8 cellular contexts compared by ENCODE assay signal in genomic region chrX:53440631-53441517, GRCh38.
DNase-seq lines count a peak whose midpoint lies in the region; ATAC-seq, FAIRE-seq and TF ChIP-seq lines count a peak whose summit lies in the region.

No MANE protein-coding gene starts in this region.

- TF ChIP-seq CTCF in fibroblast of mammary gland (conservative IDR thresholded peaks at IDR 0.05; ENCODE audit: control insufficient read depth, insufficient read depth, low read depth, low read length) (no peak), nephron progenitor cell (IDR thresholded peaks at IDR 0.05) (no peak)

- peaks cover 45% of the 10 kb centered on the region for H3K9me3 Mint-ChIP-seq in nephron progenitor cell

- no peaks in the 10 kb centered on the region for H3K36me3 ChIP-seq in ES-I3 (ENCODE audit: insufficient read depth, low read length)

- H3K27ac Mint-ChIP-seq in nephron progenitor cell: no peak overlapping the region

- FAIRE-seq in RCC 7860 (lab: Jason Lieb, UNC): no peak

- H3K4me1 Mint-ChIP-seq in nephron progenitor cell: peaks cover 6% of the 10 kb centered on the region

- H3K9ac ChIP-seq in ES-I3 (ENCODE audit: low read depth, low read length): peak overlapping the region; percentile 71; the same call in 1 of the 2 replicates

- H3K4me3 Mint-ChIP-seq in nephron progenitor cell: peak overlapping the region; percentile 78

- no peaks in the 10 kb centered on the region for H3K36me3 Mint-ChIP-seq in nephron progenitor cell (ENCODE audit: low read depth)

- DNase-seq in NCI-H1436 (lab: John Stamatoyannopoulos, UW) (peak; percentile 12), fibroblast of mammary gland (ENCODE audit: low read depth) (peak; percentile 71), nephron progenitor cell (peak; percentile 3), RCC 7860 (ENCODE audit: low spot score) (no peak), hippocampal formation (lab: John Stamatoyannopoulos, UW) (no peak)
- peak; percentile 57 for DNase-seq in activated CD8-positive, alpha-beta memory T cell treated with anti-CD3 and anti-CD28 coated beads, Interleukin-2, amount 50 U/mL, for 48 hours

- peaks cover 45% of the 10 kb centered on the region for H3K27me3 Mint-ChIP-seq in nephron progenitor cell (ENCODE audit: low read depth, poor library complexity)

- no peaks in the 10 kb centered on the region for H3K9me3 ChIP-seq in ES-I3 (ENCODE audit: control insufficient read depth, insufficient read depth, low read length)

- no peak for ATAC-seq in GM21619 (IDR thresholded peaks at IDR 0.05; ENCODE audit: unreplicated experiment)

- H3K4me3 ChIP-seq in fibroblast of mammary gland (ENCODE audit: control insufficient read depth, low read depth, low read length): peak overlapping the region; percentile 48

- H3K4me1 ChIP-seq in ES-I3 (ENCODE audit: insufficient read depth, low read length): no peaks in the 10 kb centered on the region

Comparison
In these comparisons a context has a peak if more than half of its experiments do, and no peak if none do; other contexts are left out.
1. DNase-seq: peak in NCI-H1436 (single experiment), activated CD8-positive, alpha-beta memory T cell treated with anti-CD3 and anti-CD28 coated beads, Interleukin-2, amount 50 U/mL, for 48 hours (single experiment), fibroblast of mammary gland (single experiment) and nephron progenitor cell (single experiment); none in RCC 7860 (single experiment) and hippocampal formation (0 of 2).